In the genomic region with DNA sequence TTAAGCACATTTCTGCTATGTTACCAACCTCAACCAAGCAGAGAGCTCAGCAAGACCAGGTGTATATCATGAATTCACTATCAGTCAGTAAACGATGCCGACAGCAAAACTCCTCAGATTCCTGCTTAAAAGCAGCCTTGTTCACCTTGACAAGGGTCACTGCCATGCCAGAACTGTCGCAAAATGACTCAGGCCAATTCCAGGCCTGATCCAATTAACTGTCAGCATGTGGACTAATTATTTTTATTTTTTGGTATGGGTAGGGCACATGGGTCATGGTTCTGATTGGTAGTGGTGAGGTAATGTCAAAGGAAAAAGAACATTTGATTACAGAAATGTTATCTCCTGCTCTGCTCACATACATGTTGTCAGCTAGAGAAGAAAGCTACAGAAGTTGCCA, we compare ENCODE assay signal across 20 cellular contexts.
"Had no signal": no experiment of that assay in that cellular context is flagged by ENCODE, and none has a peak within 500 bp of the region (broad histone marks: within the 10 kb centered on the region; RNA-seq: fewer than 3 reads in every experiment).

No MANE protein-coding gene starts in this region.

- H3K4me1 ChIP-seq: left lung, psoas muscle, sigmoid colon, tibial nerve, upper lobe of right lung, vagina had no signal

- H3K27ac Mint-ChIP-seq: stimulated activated naive B cell treated with anti-CD40 and anti-IgM and Interleukin-4, amounts not matched to agents 10 μg/mL and 1 μg/mL and 100 μg/mL, for 72 hours had no signal

- H3K9me3 Mint-ChIP-seq: stimulated activated naive B cell treated with anti-CD40 and anti-IgM and Interleukin-4, amounts not matched to agents 10 μg/mL and 1 μg/mL and 100 μg/mL, for 72 hours; stimulated activated naive CD8-positive, alpha-beta T cell treated with anti-CD3 and anti-CD28 coated beads, Interleukin-15, amount 100 ng/mL, for 72 hours had no signal

- H3K9me3 ChIP-seq: left lung, neutrophil, psoas muscle, sigmoid colon, testis, tibial nerve, upper lobe of right lung, vagina had no signal

- DNase-seq: effector CD4-positive, alpha-beta T cell; islet precursor cell; left lung; mesenchymal stem cell; midbrain; psoas muscle; retina; sigmoid colon; stimulated activated CD4-positive, alpha-beta T cell treated with anti-CD3 and anti-CD28 coated beads, Interleukin-2, amount 100 ng/mL, for 24 hours; stimulated activated CD4-positive, alpha-beta T cell treated with anti-CD3 and anti-CD28 coated beads, Interleukin-4, amount 100 ng/mL, for 4 hours; stimulated activated naive B cell treated with anti-CD40 and anti-IgM and Interleukin-4, amounts not matched to agents 10 μg/mL and 1 μg/mL and 100 μg/mL, for 72 hours; stimulated activated naive CD8-positive, alpha-beta T cell treated with anti-CD3 and anti-CD28 coated beads, Interleukin-15, amount 100 ng/mL, for 72 hours; testis; upper lobe of right lung had no signal

- H3K27me3 ChIP-seq: left lung, neutrophil, sigmoid colon, testis, tibial nerve, upper lobe of right lung, vagina had no signal

- H3K4me3 ChIP-seq: coronary artery, left lung, lung, psoas muscle, sigmoid colon, skin epidermis, testis, tibial nerve, upper lobe of right lung, vagina had no signal

- H3K4me3 Mint-ChIP-seq: stimulated activated naive B cell treated with anti-CD40 and anti-IgM and Interleukin-4, amounts not matched to agents 10 μg/mL and 1 μg/mL and 100 μg/mL, for 72 hours had no signal

- H3K27me3 Mint-ChIP-seq: stimulated activated naive B cell treated with anti-CD40 and anti-IgM and Interleukin-4, amounts not matched to agents 10 μg/mL and 1 μg/mL and 100 μg/mL, for 72 hours; stimulated activated naive CD8-positive, alpha-beta T cell treated with anti-CD3 and anti-CD28 coated beads, Interleukin-15, amount 100 ng/mL, for 72 hours had no signal

- H3K27ac ChIP-seq: coronary artery, left lung, neutrophil, psoas muscle, sigmoid colon, skin epidermis, testis, tibial nerve, upper lobe of right lung, vagina had no signal
